35 cellular contexts compared by ENCODE assay signal in genomic region chr3:159018341-159018740, GRCh38. TPM values are rescaled to one million over a fixed set of nuclear protein-coding genes. Genes with fewer than 3 reads are reported as not detected.
"Had no signal": no experiment of that assay in that cellular context is flagged by ENCODE, and none has a peak within 500 bp of the region (broad histone marks: within the 10 kb centered on the region; RNA-seq: fewer than 3 reads in every experiment).

No MANE protein-coding gene starts in this region.

- H3K27ac ChIP-seq: adrenal gland, body of pancreas, brain microvascular endothelial cell, breast epithelium, VCaP had no signal

- H3K27ac Mint-ChIP-seq: activated B cell treated with CpG ODN at 0.5 μM for 24 hours; activated CD4-positive, alpha-beta memory T cell treated with anti-CD3 and anti-CD28 coated beads for 36 hours; activated CD4-positive, alpha-beta T cell treated with anti-CD3 and anti-CD28 coated beads, Interleukin-2, amount 10 ng/mL, durations not matched to agents 24 days and 14 days; activated CD8-positive, alpha-beta T cell treated with anti-CD3 and anti-CD28 coated beads for 36 hours; activated naive CD4-positive, alpha-beta T cell treated with anti-CD3 and anti-CD28 coated beads for 36 hours; activated naive CD4-positive, alpha-beta T cell treated with anti-CD3 and anti-CD28 coated beads, Interleukin-2, amount 50 U/mL, for 72 hours; activated naive CD8-positive, alpha-beta T cell treated with anti-CD3 and anti-CD28 coated beads for 36 hours; activated T-cell treated with anti-CD3 and anti-CD28 coated beads, Interleukin-2, amount 50 U/mL, for 72 hours; activated T-helper 1 cell treated with anti-CD3 and anti-CD28 coated beads, Interleukin-12 subunit alpha, Interleukin-12 subunit beta, Interleukin-2, Interleukin-4 antibody, amounts not matched to agents 30 ng/mL and 10 ng/mL and 1 ng/mL, durations not matched to agents 14 hours and 24 hours and 36 hours; activated T-helper 17 cell treated with anti-CD3 and anti-CD28 coated beads, Interleukin-2, amount 50 U/mL, for 72 hours; T-helper 1 cell treated with Interleukin-12 subunit alpha and Interleukin-12 subunit beta and Interleukin-4 antibody, amounts not matched to agents 30 μg/mL and 1 μg/mL, for 36 hours; T-helper 2 cell treated with Interferon-gamma antibody and Interleukin-4, amounts not matched to agents 5 μg/mL and 100 μg/mL, for 36 hours had no signal

- H3K9me3 ChIP-seq: adrenal gland had no signal

- H3K36me3 Mint-ChIP-seq: activated CD4-positive, alpha-beta memory T cell treated with anti-CD3 and anti-CD28 coated beads for 36 hours; activated naive CD4-positive, alpha-beta T cell treated with anti-CD3 and anti-CD28 coated beads, Interleukin-2, amount 50 U/mL, for 72 hours; activated naive CD8-positive, alpha-beta T cell treated with anti-CD3 and anti-CD28 coated beads for 36 hours had no signal

- H3K27me3 Mint-ChIP-seq: activated B cell treated with CpG ODN at 0.5 μM for 24 hours; activated CD4-positive, alpha-beta memory T cell treated with anti-CD3 and anti-CD28 coated beads for 36 hours; activated CD4-positive, alpha-beta T cell treated with anti-CD3 and anti-CD28 coated beads, Interleukin-2, amount 10 ng/mL, durations not matched to agents 24 days and 14 days; activated CD8-positive, alpha-beta T cell treated with anti-CD3 and anti-CD28 coated beads for 36 hours; activated naive CD8-positive, alpha-beta T cell treated with anti-CD3 and anti-CD28 coated beads for 36 hours; activated T-helper 17 cell treated with anti-CD3 and anti-CD28 coated beads, Interleukin-2, amount 50 U/mL, for 72 hours had no signal

- DNase-seq: activated B cell treated with CpG ODN at 0.5 μM for 24 hours; activated CD4-positive, alpha-beta memory T cell treated with anti-CD3 and anti-CD28 coated beads for 36 hours; activated CD4-positive, alpha-beta T cell treated with anti-CD3 and anti-CD28 coated beads for 4 hours; activated CD4-positive, alpha-beta T cell treated with anti-CD3 and anti-CD28 coated beads, Interleukin-2, amount 10 ng/mL, durations not matched to agents 24 days and 14 days; activated CD4-positive, alpha-beta T cell treated with anti-CD3 and anti-CD28 coated beads, Interleukin-2, amount 50 U/mL, for 1 hour; activated CD4-positive, alpha-beta T cell treated with anti-CD3 and anti-CD28 coated beads, Interleukin-2, amount 50 U/mL, for 4 hours; activated CD4-positive, CD25-positive, alpha-beta regulatory T cell treated with anti-CD3 and anti-CD28 coated beads, Interleukin-2, amount 50 U/mL, for 72 hours; activated CD8-positive, alpha-beta memory T cell treated with anti-CD3 and anti-CD28 coated beads, Interleukin-2, amount 50 U/mL, for 4 hours; activated CD8-positive, alpha-beta T cell treated with anti-CD3 and anti-CD28 coated beads for 36 hours; activated effector memory CD4-positive, alpha-beta T cell treated with anti-CD3 and anti-CD28 coated beads, Interleukin-2, amount 50 U/mL, for 16 hours; activated gamma-delta T cell treated with Interleukin-2 at 50 U/mL for 16 hours; activated naive CD4-positive, alpha-beta T cell; activated naive CD4-positive, alpha-beta T cell treated with anti-CD3 and anti-CD28 coated beads for 36 hours; activated naive CD4-positive, alpha-beta T cell treated with anti-CD3 and anti-CD28 coated beads, Interleukin-2, amount 50 U/mL, for 16 hours; activated naive CD8-positive, alpha-beta T cell treated with anti-CD3 and anti-CD28 coated beads for 36 hours; activated T-cell treated with anti-CD3 and anti-CD28 coated beads for 4 hours; activated T-cell treated with anti-CD3 and anti-CD28 coated beads, Interleukin-2, amount 50 U/mL, for 1 hour; activated T-cell treated with anti-CD3 and anti-CD28 coated beads, Interleukin-2, amount 50 U/mL, for 4 hours; activated T-cell treated with anti-CD3 and anti-CD28 coated beads, Interleukin-2, amount 50 U/mL, for 72 hours; adrenal gland; amniotic stem cell; aorta; body of pancreas; brain microvascular endothelial cell; central memory CD4-positive, alpha-beta T cell; T-helper 2 cell; T-helper 9 cell had no signal

- H3K4me3 Mint-ChIP-seq: activated B cell treated with CpG ODN at 0.5 μM for 24 hours; activated CD4-positive, alpha-beta memory T cell treated with anti-CD3 and anti-CD28 coated beads for 36 hours; activated CD4-positive, alpha-beta T cell treated with anti-CD3 and anti-CD28 coated beads, Interleukin-2, amount 10 ng/mL, durations not matched to agents 24 days and 14 days; activated CD8-positive, alpha-beta T cell treated with anti-CD3 and anti-CD28 coated beads for 36 hours; activated naive CD4-positive, alpha-beta T cell treated with anti-CD3 and anti-CD28 coated beads for 36 hours; activated naive CD8-positive, alpha-beta T cell treated with anti-CD3 and anti-CD28 coated beads for 36 hours; activated T-cell treated with anti-CD3 and anti-CD28 coated beads, Interleukin-2, amount 50 U/mL, for 4 hours; activated T-cell treated with anti-CD3 and anti-CD28 coated beads, Interleukin-2, amount 50 U/mL, for 72 hours; activated T-helper 1 cell treated with anti-CD3 and anti-CD28 coated beads, Interleukin-12 subunit alpha, Interleukin-12 subunit beta, Interleukin-2, Interleukin-4 antibody, amounts not matched to agents 30 ng/mL and 10 ng/mL and 1 ng/mL, durations not matched to agents 14 hours and 24 hours and 36 hours; activated T-helper 17 cell treated with anti-CD3 and anti-CD28 coated beads, Interleukin-2, amount 50 U/mL, for 72 hours; T-helper 1 cell treated with Interleukin-12 subunit alpha and Interleukin-12 subunit beta and Interleukin-4 antibody, amounts not matched to agents 30 μg/mL and 1 μg/mL, for 36 hours; T-helper 2 cell treated with Interferon-gamma antibody and Interleukin-4, amounts not matched to agents 5 μg/mL and 100 μg/mL, for 36 hours had no signal

- H3K36me3 ChIP-seq: adrenal gland, brain microvascular endothelial cell, breast epithelium had no signal

- H3K9me3 Mint-ChIP-seq: activated CD4-positive, alpha-beta T cell treated with anti-CD3 and anti-CD28 coated beads, Interleukin-2, amount 10 ng/mL, durations not matched to agents 24 days and 14 days; activated T-cell treated with anti-CD3 and anti-CD28 coated beads, Interleukin-2, amount 50 U/mL, for 4 hours; activated T-helper 1 cell treated with anti-CD3 and anti-CD28 coated beads, Interleukin-12 subunit alpha, Interleukin-12 subunit beta, Interleukin-2, Interleukin-4 antibody, amounts not matched to agents 30 ng/mL and 10 ng/mL and 1 ng/mL, durations not matched to agents 14 hours and 24 hours and 36 hours; T-helper 1 cell treated with Interleukin-12 subunit alpha and Interleukin-12 subunit beta and Interleukin-4 antibody, amounts not matched to agents 30 μg/mL and 1 μg/mL, for 36 hours; T-helper 2 cell treated with Interferon-gamma antibody and Interleukin-4, amounts not matched to agents 5 μg/mL and 100 μg/mL, for 36 hours had no signal

- H3K4me3 ChIP-seq: adrenal gland, body of pancreas, breast epithelium had no signal

- H3K4me1 ChIP-seq: adrenal gland, body of pancreas, breast epithelium had no signal

- ATAC-seq: activated CD8-positive, alpha-beta T cell treated with anti-CD3 and anti-CD28 coated beads for 36 hours; activated naive CD4-positive, alpha-beta T cell treated with anti-CD3 and anti-CD28 coated beads, Interleukin-2, amount 50 U/mL, for 72 hours; activated T-cell treated with anti-CD3 and anti-CD28 coated beads, Interleukin-2, amount 50 U/mL, for 4 hours; activated T-cell treated with anti-CD3 and anti-CD28 coated beads, Interleukin-2, amount 50 U/mL, for 72 hours; activated T-helper 17 cell treated with anti-CD3 and anti-CD28 coated beads, Interleukin-2, amount 50 U/mL, for 72 hours; body of pancreas had no signal

- H3K4me1 Mint-ChIP-seq: activated B cell treated with CpG ODN at 0.5 μM for 24 hours; activated CD4-positive, alpha-beta T cell treated with anti-CD3 and anti-CD28 coated beads, Interleukin-2, amount 10 ng/mL, durations not matched to agents 24 days and 14 days; activated naive CD8-positive, alpha-beta T cell treated with anti-CD3 and anti-CD28 coated beads for 36 hours; activated T-helper 17 cell treated with anti-CD3 and anti-CD28 coated beads, Interleukin-2, amount 50 U/mL, for 72 hours had no signal

- H3K27me3 ChIP-seq: adrenal gland, body of pancreas, brain microvascular endothelial cell, breast epithelium had no signal

RNA-seq across cellular contexts. Expression of gene IQCJ, which starts 50.8 kb away (rescaled TPM):
- total RNA-seq: activated B cell treated with CpG ODN at 0.5 μM for 24 hours; activated CD4-positive, alpha-beta memory T cell treated with anti-CD3 and anti-CD28 coated beads for 36 hours; activated CD4-positive, alpha-beta T cell treated with anti-CD3 and anti-CD28 coated beads, Interleukin-2, amount 10 ng/mL, durations not matched to agents 24 days and 14 days; activated CD8-positive, alpha-beta memory T cell treated with anti-CD3 and anti-CD28 coated beads for 36 hours; activated CD8-positive, alpha-beta T cell treated with anti-CD3 and anti-CD28 coated beads for 36 hours; activated naive CD4-positive, alpha-beta T cell treated with anti-CD3 and anti-CD28 coated beads for 36 hours; activated naive CD4-positive, alpha-beta T cell treated with anti-CD3 and anti-CD28 coated beads, Interleukin-2, amount 50 U/mL, for 72 hours; activated naive CD8-positive, alpha-beta T cell treated with anti-CD3 and anti-CD28 coated beads for 36 hours; activated T-cell treated with anti-CD3 and anti-CD28 coated beads, Interleukin-2, amount 50 U/mL, for 4 hours; activated T-cell treated with anti-CD3 and anti-CD28 coated beads, Interleukin-2, amount 50 U/mL, for 72 hours; activated T-helper 1 cell treated with anti-CD3 and anti-CD28 coated beads, Interleukin-12 subunit alpha, Interleukin-12 subunit beta, Interleukin-2, Interleukin-4 antibody, amounts not matched to agents 30 ng/mL and 10 ng/mL and 1 ng/mL, durations not matched to agents 14 hours and 24 hours and 36 hours; body of pancreas had no signal
- polyA plus RNA-seq: adrenal gland, aorta had no signal
